27 cellular contexts compared by ENCODE assay signal in the genomic region with DNA sequence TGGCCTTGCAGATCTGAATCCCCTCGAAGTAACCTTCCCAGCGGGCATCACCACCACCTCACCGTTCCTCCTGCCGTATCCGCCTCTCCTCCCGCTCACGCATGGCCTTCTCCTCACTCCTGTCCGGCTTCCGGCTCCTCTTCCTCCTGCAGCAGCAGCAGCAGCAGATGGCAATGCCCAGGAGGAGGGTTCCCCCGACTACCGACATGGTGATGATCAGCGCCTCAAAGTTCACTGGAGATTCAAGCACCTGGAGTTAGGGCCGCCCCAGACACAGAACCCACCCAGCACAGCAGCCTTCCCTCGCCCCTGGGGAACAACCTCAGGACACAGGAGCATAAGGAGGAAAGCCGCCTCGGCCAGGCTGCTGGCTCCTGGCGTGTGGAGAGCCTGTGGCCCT. TPM values are rescaled to one million over a fixed set of nuclear protein-coding genes. Genes with fewer than 3 reads are reported as not detected.
DNase-seq lines count a peak whose midpoint lies in the region; ATAC-seq and TF ChIP-seq lines count a peak whose summit lies in the region.
"Had no signal": no experiment of that assay in that cellular context is flagged by ENCODE, and none has a peak within 500 bp of the region (broad histone marks: within the 10 kb centered on the region; RNA-seq: fewer than 3 reads in every experiment).

No MANE protein-coding gene starts in this region.

- H3K36me3 Mint-ChIP-seq in activated T-helper 17 cell treated with anti-CD3 and anti-CD28 coated beads, Interleukin-2, amount 50 U/mL, for 72 hours (ENCODE audit: low read depth) = peaks cover 100% of the 10 kb centered on the region
- peaks cover 36% of the 10 kb centered on the region for H3K36me3 Mint-ChIP-seq in chondrocyte (ENCODE audit: low read depth)

- H3K9me3 Mint-ChIP-seq in activated T-helper 17 cell treated with anti-CD3 and anti-CD28 coated beads, Interleukin-2, amount 50 U/mL, for 72 hours = no peaks in the 10 kb centered on the region
- H3K9me3 Mint-ChIP-seq in chondrocyte (ENCODE audit: low read depth) = no peaks in the 10 kb centered on the region
- H3K9me3 Mint-ChIP-seq: activated CD4-positive, alpha-beta memory T cell treated with anti-CD3 and anti-CD28 coated beads, Interleukin-2, amount 10 ng/mL, durations not matched to agents 7 days and 5 days; activated T-helper 2 cell treated with anti-CD3 and anti-CD28 coated beads, Interferon-gamma antibody, Interleukin-2, Interleukin-4, amounts not matched to agents 10 μg/mL and 5 μg/mL and 100 μg/mL, durations not matched to agents 14 hours and 24 hours and 36 hours; T-helper 2 cell treated with Interferon-gamma antibody and Interleukin-4, amounts not matched to agents 5 μg/mL and 100 μg/mL, for 36 hours had no signal

- no peaks in the 10 kb centered on the region for H3K9me3 ChIP-seq in right atrium auricular region
- H3K9me3 ChIP-seq in neuronal stem cell (replicated peaks in 1 of 2; ENCODE audit: control insufficient read depth in 2 of 2, insufficient read depth in 1 of 2, low read depth in 1 of 2, low read length in 2 of 2) = no peaks in the 10 kb centered on the region
- no peaks in the 10 kb centered on the region for H3K9me3 ChIP-seq in aorta (ENCODE audit: control insufficient read depth, low read length)
- H3K9me3 ChIP-seq: Caco-2, colonic mucosa, Peyer's patch, uterus had no signal

- H4K8ac ChIP-seq in neuronal stem cell (ENCODE audit: low read depth, low read length) = no peak overlapping the region

- no peak overlapping the region for H3K14ac ChIP-seq in neuronal stem cell (ENCODE audit: low read length)

- no peak overlapping the region for H2BK120ac ChIP-seq in neuronal stem cell (ENCODE audit: low read depth, low read length)

- no peak overlapping the region for H3K4ac ChIP-seq in neuronal stem cell (ENCODE audit: low read length)

- no peak overlapping the region for H2BK12ac ChIP-seq in neuronal stem cell (ENCODE audit: low read length)

- H3K4me2 ChIP-seq in neuronal stem cell (ENCODE audit: insufficient read depth, low read length, poor library complexity, severe bottlenecking) = no peak overlapping the region

- H3K4me3 ChIP-seq in right atrium auricular region (no peak overlapping the region), neuronal stem cell (ENCODE audit: low read length in 2 of 2) (no peak overlapping the region), aorta (ENCODE audit: low read length in 2 of 2) (no peak overlapping the region)
- H3K4me3 ChIP-seq: cardiac muscle cell, colonic mucosa, Peyer's patch, uterus had no signal

- H3K4me1 ChIP-seq in right atrium auricular region (peaks cover 0 to 54% of the 10 kb centered on the region in 2 donors), neuronal stem cell (ENCODE audit: control insufficient read depth in 2 of 2, insufficient read depth in 1 of 2, low read depth in 1 of 2, low read length in 2 of 2) (no peaks in the 10 kb centered on the region), aorta (ENCODE audit: control insufficient read depth in 1 of 2, insufficient read depth in 2 of 2, low read length in 2 of 2) (no peaks in the 10 kb centered on the region)
- H3K4me1 ChIP-seq: Caco-2, uterus had no signal

- TF ChIP-seq CTCF in right atrium auricular region (IDR thresholded peaks at IDR 0.05) (no peak), chondrocyte (IDR thresholded peaks at IDR 0.05) (no peak)

- no peaks in the 10 kb centered on the region for H3K27me3 Mint-ChIP-seq in activated T-helper 17 cell treated with anti-CD3 and anti-CD28 coated beads, Interleukin-2, amount 50 U/mL, for 72 hours
- no peaks in the 10 kb centered on the region for H3K27me3 Mint-ChIP-seq in chondrocyte (ENCODE audit: low read depth)
- H3K27me3 Mint-ChIP-seq: activated CD4-positive, alpha-beta memory T cell treated with anti-CD3 and anti-CD28 coated beads, Interleukin-2, amount 10 ng/mL, durations not matched to agents 7 days and 5 days had no signal

- peak overlapping the region; percentile 44 for H3K9ac ChIP-seq in neuronal stem cell (ENCODE audit: low read depth, low read length, poor library complexity)

- H2AFZ ChIP-seq in neuronal stem cell (ENCODE audit: low read length) = no peak overlapping the region

- H3K4me3 Mint-ChIP-seq in activated T-helper 17 cell treated with anti-CD3 and anti-CD28 coated beads, Interleukin-2, amount 50 U/mL, for 72 hours = no peak overlapping the region
- no peak overlapping the region for H3K4me3 Mint-ChIP-seq in chondrocyte (ENCODE audit: unreplicated experiment)
- H3K4me3 Mint-ChIP-seq: activated CD4-positive, alpha-beta memory T cell treated with anti-CD3 and anti-CD28 coated beads, Interleukin-2, amount 10 ng/mL, durations not matched to agents 7 days and 5 days; T-helper 2 cell treated with Interferon-gamma antibody and Interleukin-4, amounts not matched to agents 5 μg/mL and 100 μg/mL, for 36 hours had no signal

- ATAC-seq in Right ventricle myocardium superior (ENCODE audit: poor library complexity) (no peak), aorta (ENCODE audit: low FRiP score) (no peak), HG03378 (IDR thresholded peaks at IDR 0.05; ENCODE audit: unreplicated experiment) (no peak)
- no peak for ATAC-seq in activated T-helper 17 cell treated with anti-CD3 and anti-CD28 coated beads, Interleukin-2, amount 50 U/mL, for 72 hours (replicated peaks)
- ATAC-seq: stimulated activated naive CD8-positive, alpha-beta T cell treated with anti-CD3 and anti-CD28 coated beads, Interleukin-15, Interleukin-2, amounts not matched to agents 100 U/mL and 50 U/mL, for 24 hours had no signal

- H3K27ac Mint-ChIP-seq in activated T-helper 17 cell treated with anti-CD3 and anti-CD28 coated beads, Interleukin-2, amount 50 U/mL, for 72 hours = peak overlapping the region; percentile 68
- H3K27ac Mint-ChIP-seq in chondrocyte (ENCODE audit: unreplicated experiment) = no peak overlapping the region
- H3K27ac Mint-ChIP-seq: activated CD4-positive, alpha-beta memory T cell treated with anti-CD3 and anti-CD28 coated beads, Interleukin-2, amount 10 ng/mL, durations not matched to agents 7 days and 5 days; activated T-helper 2 cell treated with anti-CD3 and anti-CD28 coated beads, Interferon-gamma antibody, Interleukin-2, Interleukin-4, amounts not matched to agents 10 μg/mL and 5 μg/mL and 100 μg/mL, durations not matched to agents 14 hours and 24 hours and 36 hours; T-helper 2 cell treated with Interferon-gamma antibody and Interleukin-4, amounts not matched to agents 5 μg/mL and 100 μg/mL, for 36 hours had no signal

- no peak overlapping the region for H2AK5ac ChIP-seq in neuronal stem cell (ENCODE audit: low read depth, low read length)

- H3K27me3 ChIP-seq in right atrium auricular region (no peaks in the 10 kb centered on the region), neuronal stem cell (ENCODE audit: control insufficient read depth in 3 of 3, insufficient read depth in 3 of 3, low read depth in 1 of 3, low read length in 3 of 3) (no peaks in the 10 kb centered on the region), aorta (ENCODE audit: control insufficient read depth in 1 of 2, insufficient read depth in 2 of 2, low read length in 1 of 2) (no peaks in the 10 kb centered on the region)
- H3K27me3 ChIP-seq: cardiac muscle cell, colonic mucosa, Peyer's patch, uterus had no signal

- H3K27ac ChIP-seq in right atrium auricular region (peak overlapping the region in 1 of 2 donors; percentile 72), neuronal stem cell (replicated peaks; ENCODE audit: low read length) (no peak overlapping the region), aorta (ENCODE audit: low read depth in 1 of 2, low read length in 2 of 2) (no peak overlapping the region)
- H3K27ac ChIP-seq: cardiac muscle cell, colonic mucosa, Peyer's patch, uterus had no signal

- peaks cover 26% of the 10 kb centered on the region for H3K79me1 ChIP-seq in neuronal stem cell (ENCODE audit: low read depth, low read length)

- peaks cover 85% of the 10 kb centered on the region for H3K36me3 ChIP-seq in right atrium auricular region
- H3K36me3 ChIP-seq in neuronal stem cell (replicated peaks in 1 of 2; ENCODE audit: control insufficient read depth in 2 of 2, insufficient read depth in 2 of 2, low read length in 2 of 2) = peaks cover 55 to 93% of the 10 kb centered on the region in 2 donors
- peaks cover 12 to 15% of the 10 kb centered on the region in 2 donors for H3K36me3 ChIP-seq in aorta (ENCODE audit: control insufficient read depth in 1 of 2, insufficient read depth in 2 of 2, low read length in 1 of 2)
- H3K36me3 ChIP-seq: uterus had no signal

- H4K91ac ChIP-seq in neuronal stem cell (ENCODE audit: low read depth, low read length, poor library complexity) = no peak overlapping the region

- intact Hi-C loops in Right ventricle myocardium superior (cut with DNase I) = no loop called here
- intact Hi-C loops in aorta (cut with DNase I) = no loop called here

- no peak overlapping the region for H2BK15ac ChIP-seq in neuronal stem cell (ENCODE audit: low read length)

- peaks cover 10% of the 10 kb centered on the region for H3K4me1 Mint-ChIP-seq in activated T-helper 17 cell treated with anti-CD3 and anti-CD28 coated beads, Interleukin-2, amount 50 U/mL, for 72 hours
- peaks cover 5% of the 10 kb centered on the region for H3K4me1 Mint-ChIP-seq in chondrocyte (ENCODE audit: low read depth)

- DNase-seq in Right ventricle myocardium superior (peak; percentile 35), right atrium auricular region (ENCODE audit: low spot score) (no peak), neuronal stem cell (ENCODE audit: low spot score) (no peak), aorta (peak; percentile 38 to 59), chondrocyte (ENCODE audit: low spot score) (no peak)
- DNase-seq in stimulated activated CD4-positive, alpha-beta T cell treated with anti-CD3 and anti-CD28 coated beads, Interleukin-1b, Interleukin-23, amount 100 ng/mL, for 48 hours = no peak
- DNase-seq: activated CD4-positive, alpha-beta memory T cell treated with anti-CD3 and anti-CD28 coated beads, Interleukin-2, amount 10 ng/mL, durations not matched to agents 7 days and 5 days; activated CD4-positive, alpha-beta T cell treated with anti-CD3 and anti-CD28 coated beads for 1 hour; activated CD8-positive, alpha-beta memory T cell treated with anti-CD3 and anti-CD28 coated beads, Interleukin-2, amount 50 U/mL, for 48 hours; Caco-2; colonic mucosa; DMS53; effector CD4-positive, alpha-beta T cell; Kasumi-1; NCI-H146; NCI-H446 treated with DMSO at 0.1 percent for 48 hours; NCI-H774; occipital lobe; SHP77 treated with DMSO at 0.1 percent for 48 hours; stimulated activated naive CD8-positive, alpha-beta T cell treated with anti-CD3 and anti-CD28 coated beads, Interleukin-15, Interleukin-2, amounts not matched to agents 100 U/mL and 50 U/mL, for 24 hours; uterus had no signal

- H3K18ac ChIP-seq in neuronal stem cell (ENCODE audit: low read length) = no peak overlapping the region

- peak overlapping the region; percentile 60 for H2BK5ac ChIP-seq in neuronal stem cell (ENCODE audit: low read length)

- no CpG with 5 or more reads among the region's 17 CpGs for WGBS in neuronal stem cell (ENCODE audit: extremely low coverage in 2 of 2, insufficient read length in 2 of 2, insufficient replicate concordance in 1 of 2), 2 donors
- 89 to 90% methylated on average over 17 of the region's 17 CpGs for WGBS in aorta, 2 donors

- H3K23ac ChIP-seq in neuronal stem cell (ENCODE audit: low read depth, low read length, poor library complexity) = peak overlapping the region; percentile 85

RNA-seq across cellular contexts. Expression of gene PTTG1IP, which starts 17.4 kb away (rescaled TPM):
- 133 TPM for total RNA-seq in Right ventricle myocardium superior
- 100 to 1,000 TPM; 284 to 303 TPM for total RNA-seq in right atrium auricular region
- total RNA-seq in activated T-helper 17 cell treated with anti-CD3 and anti-CD28 coated beads, Interleukin-2, amount 50 U/mL, for 72 hours = 10 to 100 TPM; 76.5 to 78.8 TPM
- polyA plus RNA-seq in neuronal stem cell (2013, experiment 1 of 2) = 134 TPM
- polyA plus RNA-seq in neuronal stem cell (2013, experiment 2 of 2) = 131 TPM
- 100 to 1,000 TPM; 268 to 271 TPM for total RNA-seq in aorta
- polyA plus RNA-seq in aorta = 100 to 1,000 TPM; 103 to 191 TPM
- total RNA-seq in chondrocyte = 225 to 333 TPM (median 329 TPM) in 3 replicates

RNA-seq across cellular contexts. Expression of gene SUMO3, which starts 38.3 kb away (rescaled TPM):
- total RNA-seq in Right ventricle myocardium superior (66.5 TPM), right atrium auricular region (10 to 100 TPM; 59.7 to 74.1 TPM), aorta (10 to 100 TPM; 63.2 to 68.9 TPM), chondrocyte (51.3 to 60.3 TPM (median 52.3 TPM) in 3 replicates)
- 10 to 100 TPM; 52.6 to 86.2 TPM for total RNA-seq in activated T-helper 17 cell treated with anti-CD3 and anti-CD28 coated beads, Interleukin-2, amount 50 U/mL, for 72 hours
- polyA plus RNA-seq in neuronal stem cell (2013, experiment 1 of 2) = 216 TPM
- polyA plus RNA-seq in neuronal stem cell (2013, experiment 2 of 2) = 212 TPM
- polyA plus RNA-seq in aorta = 10 to 100 TPM; 35.7 to 88.0 TPM

RNA-seq across cellular contexts. Expression of gene UBE2G2, which starts 54.5 kb away (rescaled TPM):
- total RNA-seq in Right ventricle myocardium superior = 64.5 TPM
- 10 to 100 TPM; 47.5 to 52.5 TPM for total RNA-seq in right atrium auricular region
- total RNA-seq in activated T-helper 17 cell treated with anti-CD3 and anti-CD28 coated beads, Interleukin-2, amount 50 U/mL, for 72 hours = 100 to 1,000 TPM in 1 of 2 donors, 10 to 100 TPM in 1; 88.9 to 136 TPM
- polyA plus RNA-seq in neuronal stem cell (2013, experiment 1 of 2) = 48.4 TPM
- 50.1 TPM for polyA plus RNA-seq in neuronal stem cell (2013, experiment 2 of 2)
- 10 to 100 TPM; 79.5 to 83.6 TPM for total RNA-seq in aorta
- 10 to 100 TPM; 46.8 to 60.0 TPM for polyA plus RNA-seq in aorta
- total RNA-seq in chondrocyte = 48.5 to 75.5 TPM (median 54.8 TPM) in 3 replicates

Comparison
In these comparisons a context has a peak if more than half of its experiments do, and no peak if none do; other contexts are left out.
1. DNase-seq: peak in Right ventricle myocardium superior (single experiment) and aorta (2 of 2); none in right atrium auricular region (single experiment), neuronal stem cell (single experiment), chondrocyte (single experiment) and stimulated activated CD4-positive, alpha-beta T cell treated with anti-CD3 and anti-CD28 coated beads, Interleukin-1b, Interleukin-23, amount 100 ng/mL, for 48 hours (single experiment).